33 cellular contexts compared by ENCODE assay signal in genomic region chr18:6571239-6571602, GRCh38.
"Had no signal": no experiment of that assay in that cellular context is flagged by ENCODE, and none has a peak within 500 bp of the region (broad histone marks: within the 10 kb centered on the region; RNA-seq: fewer than 3 reads in every experiment).

No MANE protein-coding gene starts in this region.

- H3K4me2 ChIP-seq: PC-9 had no signal

- ATAC-seq: activated CD8-positive, alpha-beta T cell treated with anti-CD3 and anti-CD28 coated beads for 36 hours; activated T-cell treated with anti-CD3 and anti-CD28 coated beads, Interleukin-2, amount 50 U/mL, for 72 hours; activated T-helper 17 cell treated with anti-CD3 and anti-CD28 coated beads, Interleukin-2, amount 50 U/mL, for 72 hours; Right ventricle myocardium inferior; SK-N-SH treated with all-trans-retinoic acid at 6 μM for 48 hours had no signal

- H3K4me3 ChIP-seq: PC-9 had no signal

- H3K27me3 ChIP-seq: brain microvascular endothelial cell had no signal

- H2AFZ ChIP-seq: PC-9 had no signal

- H3K27me3 Mint-ChIP-seq: activated CD4-positive, alpha-beta T cell treated with anti-CD3 and anti-CD28 coated beads, Interleukin-2, amount 10 ng/mL, durations not matched to agents 24 days and 14 days; activated naive CD8-positive, alpha-beta T cell treated with anti-CD3 and anti-CD28 coated beads for 36 hours; activated T-helper 17 cell treated with anti-CD3 and anti-CD28 coated beads, Interleukin-2, amount 50 U/mL, for 72 hours had no signal

- H3K9me3 Mint-ChIP-seq: activated CD8-positive, alpha-beta T cell treated with anti-CD3 and anti-CD28 coated beads for 36 hours had no signal

- H3K27ac Mint-ChIP-seq: activated CD4-positive, alpha-beta T cell treated with anti-CD3 and anti-CD28 coated beads, Interleukin-2, amount 10 ng/mL, durations not matched to agents 24 days and 14 days; activated CD8-positive, alpha-beta T cell treated with anti-CD3 and anti-CD28 coated beads for 36 hours; activated naive CD8-positive, alpha-beta T cell treated with anti-CD3 and anti-CD28 coated beads for 36 hours; activated T-cell treated with anti-CD3 and anti-CD28 coated beads, Interleukin-2, amount 50 U/mL, for 72 hours; activated T-helper 17 cell treated with anti-CD3 and anti-CD28 coated beads, Interleukin-2, amount 50 U/mL, for 72 hours had no signal

- H3K4me1 Mint-ChIP-seq: activated CD4-positive, alpha-beta T cell treated with anti-CD3 and anti-CD28 coated beads, Interleukin-2, amount 10 ng/mL, durations not matched to agents 24 days and 14 days; activated naive CD8-positive, alpha-beta T cell treated with anti-CD3 and anti-CD28 coated beads for 36 hours; activated T-helper 17 cell treated with anti-CD3 and anti-CD28 coated beads, Interleukin-2, amount 50 U/mL, for 72 hours had no signal

- H3K36me3 ChIP-seq: brain microvascular endothelial cell, WERI-Rb-1 had no signal

- H3K36me3 Mint-ChIP-seq: activated naive CD8-positive, alpha-beta T cell treated with anti-CD3 and anti-CD28 coated beads for 36 hours had no signal

- H3K27ac ChIP-seq: brain microvascular endothelial cell, PC-9, RWPE1, WERI-Rb-1 had no signal

- DNase-seq: activated CD4-positive, alpha-beta T cell treated with anti-CD3 and anti-CD28 coated beads, Interleukin-2, amount 10 ng/mL, durations not matched to agents 24 days and 14 days; activated CD4-positive, alpha-beta T cell treated with anti-CD3 and anti-CD28 coated beads, Interleukin-2, amount 50 U/mL, for 4 hours; activated CD8-positive, alpha-beta T cell treated with anti-CD3 and anti-CD28 coated beads for 36 hours; activated effector memory CD4-positive, alpha-beta T cell treated with anti-CD3 and anti-CD28 coated beads, Interleukin-2, amount 50 U/mL, for 16 hours; activated naive CD4-positive, alpha-beta T cell; activated naive CD4-positive, alpha-beta T cell treated with anti-CD3 and anti-CD28 coated beads, Interleukin-2, amount 50 U/mL, for 16 hours; activated naive CD8-positive, alpha-beta T cell treated with anti-CD3 and anti-CD28 coated beads for 36 hours; activated T-cell treated with anti-CD3 and anti-CD28 coated beads, Interleukin-2, amount 50 U/mL, for 1 hour; activated T-cell treated with anti-CD3 and anti-CD28 coated beads, Interleukin-2, amount 50 U/mL, for 72 hours; amniotic stem cell; aorta; brain microvascular endothelial cell; central memory CD4-positive, alpha-beta T cell; NCI-H1092 treated with DMSO at 0.1 percent for 48 hours; NCI-H1417; NCI-H146; NCI-H187; NCI-H2029 treated with DMSO at 0.1 percent for 48 hours; NCI-H2171 treated with DMSO at 0.1 percent for 48 hours; NCI-H2227 treated with DMSO at 0.1 percent for 48 hours; NCI-H446; NCI-H510A treated with DMSO at 0.1 percent for 48 hours; NCI-H526 treated with DMSO at 0.1 percent for 48 hours; NK-92 treated with Interleukin-12 subunit alpha and Interleukin-12 subunit beta, amount 100 ng/mL, for 24 hours; PC-9; SIG-M5; T-helper 1 cell; T1000; WERI-Rb-1 had no signal

- H3K4me3 Mint-ChIP-seq: activated CD4-positive, alpha-beta T cell treated with anti-CD3 and anti-CD28 coated beads, Interleukin-2, amount 10 ng/mL, durations not matched to agents 24 days and 14 days; activated CD8-positive, alpha-beta T cell treated with anti-CD3 and anti-CD28 coated beads for 36 hours; activated naive CD8-positive, alpha-beta T cell treated with anti-CD3 and anti-CD28 coated beads for 36 hours; activated T-cell treated with anti-CD3 and anti-CD28 coated beads, Interleukin-2, amount 50 U/mL, for 72 hours; activated T-helper 17 cell treated with anti-CD3 and anti-CD28 coated beads, Interleukin-2, amount 50 U/mL, for 72 hours had no signal
